23 cellular contexts compared by ENCODE assay signal in the genomic region with DNA sequence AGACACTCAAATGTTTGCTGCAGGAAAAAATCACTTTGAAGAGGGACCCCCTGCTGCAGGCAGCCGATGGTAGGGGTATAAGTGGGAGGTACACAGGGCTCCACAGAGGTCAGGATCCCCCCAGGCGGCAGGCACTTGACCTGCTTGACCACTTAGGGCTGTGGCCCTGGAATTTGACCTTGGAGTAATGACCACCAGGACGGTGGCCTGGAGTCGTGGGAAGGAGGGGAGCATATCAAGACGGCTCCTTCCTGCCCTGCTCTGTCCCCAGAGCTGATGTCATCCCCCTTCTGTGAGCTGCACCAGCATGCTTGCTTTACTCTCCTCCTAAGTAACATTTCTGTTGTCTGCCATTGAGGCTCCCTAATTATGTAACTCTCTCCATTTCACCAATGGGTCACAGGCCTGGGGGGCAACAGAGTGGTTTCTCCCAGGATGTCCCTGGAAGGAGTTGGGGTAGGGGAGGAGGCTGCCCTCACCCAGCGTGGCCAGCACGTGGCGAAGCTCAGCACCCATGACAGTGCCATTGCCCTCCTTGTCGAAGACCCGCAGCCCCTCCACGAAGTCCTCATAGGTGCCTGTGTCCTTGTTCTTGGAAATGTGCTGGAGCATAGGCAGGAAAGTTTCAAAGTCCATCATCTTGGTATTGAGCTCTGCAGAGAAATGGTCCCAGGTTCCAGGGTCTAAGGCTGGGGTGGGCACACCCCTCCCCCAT. TPM values are rescaled to one million over a fixed set of nuclear protein-coding genes. Genes with fewer than 3 reads are reported as not detected.
A peak's percentile ranks its signal among the peaks of the same experiment; 100 is the strongest.
DNase-seq lines count a peak whose midpoint lies in the region; ATAC-seq and TF ChIP-seq lines count a peak whose summit lies in the region.
"Had no signal": no experiment of that assay in that cellular context is flagged by ENCODE, and none has a peak within 500 bp of the region (broad histone marks: within the 10 kb centered on the region; RNA-seq: fewer than 3 reads in every experiment).

No MANE protein-coding gene starts in this region.

- H3K9me3 Mint-ChIP-seq in nephron, result no peaks in the 10 kb centered on the region
- no peaks in the 10 kb centered on the region for H3K9me3 Mint-ChIP-seq in stimulated activated effector memory CD8-positive, alpha-beta T cell treated with anti-CD3 and anti-CD28 coated beads, Interleukin-12 subunit alpha, Interleukin-12 subunit beta, amount 100 ng/mL, for 72 hours
- H3K9me3 Mint-ChIP-seq: activated T-helper 1 cell treated with anti-CD3 and anti-CD28 coated beads, Interleukin-12 subunit alpha, Interleukin-12 subunit beta, Interleukin-2, Interleukin-4 antibody, amounts not matched to agents 30 ng/mL and 10 ng/mL and 1 ng/mL, durations not matched to agents 14 hours and 24 hours and 36 hours; CD4-positive, alpha-beta memory T cell had no signal

- no peak overlapping the region for H3K4me3 Mint-ChIP-seq in nephron
- H3K4me3 Mint-ChIP-seq in stimulated activated effector memory CD8-positive, alpha-beta T cell treated with anti-CD3 and anti-CD28 coated beads, Interleukin-12 subunit alpha, Interleukin-12 subunit beta, amount 100 ng/mL, for 72 hours, result no peak overlapping the region
- H3K4me3 Mint-ChIP-seq: activated T-helper 1 cell treated with anti-CD3 and anti-CD28 coated beads, Interleukin-12 subunit alpha, Interleukin-12 subunit beta, Interleukin-2, Interleukin-4 antibody, amounts not matched to agents 30 ng/mL and 10 ng/mL and 1 ng/mL, durations not matched to agents 14 hours and 24 hours and 36 hours; CD4-positive, alpha-beta memory T cell; T-helper 17 cell had no signal

- H3K36me3 Mint-ChIP-seq in nephron (ENCODE audit: low read depth), result no peaks in the 10 kb centered on the region
- H3K36me3 Mint-ChIP-seq in stimulated activated effector memory CD8-positive, alpha-beta T cell treated with anti-CD3 and anti-CD28 coated beads, Interleukin-12 subunit alpha, Interleukin-12 subunit beta, amount 100 ng/mL, for 72 hours, result no peaks in the 10 kb centered on the region
- H3K36me3 Mint-ChIP-seq: CD4-positive, alpha-beta memory T cell had no signal

- WGBS in heart left ventricle, 4 donors, result 40 to 61% (median 53%) methylated on average over 9 to 11 of the region's 11 CpGs

- H3K36me3 ChIP-seq in cardiac muscle cell, result peaks cover 48% of the 10 kb centered on the region
- H3K36me3 ChIP-seq in heart left ventricle, result peaks cover 0 to 56% (median 31%) of the 10 kb centered on the region in 9 donors
- no peaks in the 10 kb centered on the region for H3K36me3 ChIP-seq in upper lobe of right lung
- H3K36me3 ChIP-seq: ovary, SJSA1 had no signal

- H3K4me3 ChIP-seq in cardiac muscle cell (peak overlapping the region; percentile 62), heart left ventricle (peak overlapping the region in 11 of 12 donors; percentile 5 to 86 (median 66)), upper lobe of right lung (no peak overlapping the region)
- H3K4me3 ChIP-seq: dorsolateral prefrontal cortex, ovary, SJSA1 had no signal

- H3K4me1 ChIP-seq in cardiac muscle cell (ENCODE audit: low read depth), result peaks cover 45% of the 10 kb centered on the region
- peaks cover 0 to 37% (median 4%) of the 10 kb centered on the region in 12 donors for H3K4me1 ChIP-seq in heart left ventricle
- no peaks in the 10 kb centered on the region for H3K4me1 ChIP-seq in upper lobe of right lung
- H3K4me1 ChIP-seq: SJSA1 had no signal

- peak overlapping the region in 2 of 3 experiments; percentile 33 to 57 for H3K27ac Mint-ChIP-seq in nephron
- H3K27ac Mint-ChIP-seq in stimulated activated effector memory CD8-positive, alpha-beta T cell treated with anti-CD3 and anti-CD28 coated beads, Interleukin-12 subunit alpha, Interleukin-12 subunit beta, amount 100 ng/mL, for 72 hours, result no peak overlapping the region
- H3K27ac Mint-ChIP-seq: activated T-helper 1 cell treated with anti-CD3 and anti-CD28 coated beads, Interleukin-12 subunit alpha, Interleukin-12 subunit beta, Interleukin-2, Interleukin-4 antibody, amounts not matched to agents 30 ng/mL and 10 ng/mL and 1 ng/mL, durations not matched to agents 14 hours and 24 hours and 36 hours; CD4-positive, alpha-beta memory T cell; T-helper 17 cell had no signal

- H3K27ac ChIP-seq in cardiac muscle cell (peak overlapping the region; percentile 100), heart left ventricle (peak overlapping the region in 11 of 12 donors; percentile 6 to 100 (median 96)), upper lobe of right lung (no peak overlapping the region)
- H3K27ac ChIP-seq: dorsolateral prefrontal cortex, ovary, SJSA1, VCaP had no signal

- no peak for TF ChIP-seq CTCF in cardiac muscle cell (IDR thresholded peaks at IDR 0.05; ENCODE audit: low read depth, low read length)
- TF ChIP-seq CTCF in heart left ventricle (IDR thresholded peaks at IDR 0.05), result no peak
- TF ChIP-seq CTCF in nephron (IDR thresholded peaks at IDR 0.05; ENCODE audit: unreplicated experiment in 3 of 3), result no peak
- TF ChIP-seq CTCF in upper lobe of right lung (IDR thresholded peaks at IDR 0.05), result no peak

- H3K9me3 ChIP-seq in cardiac muscle cell (ENCODE audit: low read depth) (no peaks in the 10 kb centered on the region), heart left ventricle (no peaks in the 10 kb centered on the region), upper lobe of right lung (no peaks in the 10 kb centered on the region)
- H3K9me3 ChIP-seq: ovary, SJSA1 had no signal

- ATAC-seq in left cardiac atrium, result no peak
- ATAC-seq in heart left ventricle, result no peak
- ATAC-seq in upper lobe of right lung, result no peak
- ATAC-seq in esophagus mucosa, result no peak
- no peak for ATAC-seq in stimulated activated effector memory CD8-positive, alpha-beta T cell treated with anti-CD3 and anti-CD28 coated beads, Interleukin-12 subunit alpha, Interleukin-12 subunit beta, amount 100 ng/mL, for 72 hours
- ATAC-seq: T-helper 17 cell had no signal

- H3K4me1 Mint-ChIP-seq in nephron, result peaks cover 18% of the 10 kb centered on the region
- H3K4me1 Mint-ChIP-seq in stimulated activated effector memory CD8-positive, alpha-beta T cell treated with anti-CD3 and anti-CD28 coated beads, Interleukin-12 subunit alpha, Interleukin-12 subunit beta, amount 100 ng/mL, for 72 hours, result no peaks in the 10 kb centered on the region
- H3K4me1 Mint-ChIP-seq: CD4-positive, alpha-beta memory T cell had no signal

- H3K27me3 ChIP-seq in cardiac muscle cell, result no peaks in the 10 kb centered on the region
- H3K27me3 ChIP-seq in heart left ventricle, result no peaks in the 10 kb centered on the region
- no peaks in the 10 kb centered on the region for H3K27me3 ChIP-seq in upper lobe of right lung
- H3K27me3 ChIP-seq: dorsolateral prefrontal cortex, ovary, SJSA1 had no signal

- DNase-seq in cardiac muscle cell (ENCODE audit: low read depth in 1 of 2, low spot score in 1 of 2), result no peak
- DNase-seq in left cardiac atrium, result no peak
- DNase-seq in heart left ventricle, result peak; percentile 6 to 47 (median 33)
- DNase-seq in upper lobe of right lung, result peak; percentile 39
- DNase-seq in ureter (ENCODE audit: low spot score), result no peak
- no peak for DNase-seq in stimulated activated effector memory CD8-positive, alpha-beta T cell treated with anti-CD3 and anti-CD28 coated beads, Interleukin-12 subunit alpha, Interleukin-12 subunit beta, amount 100 ng/mL, for 72 hours (ENCODE audit: low spot score in 2 of 2)
- DNase-seq: DMS153, foreskin melanocyte, GDM1, NCI-H1105 treated with DMSO at 0.1 percent for 48 hours, NCI-H774, small intestine had no signal

- H3K27me3 Mint-ChIP-seq in nephron (ENCODE audit: low read depth), result peaks cover 6% of the 10 kb centered on the region

- intact Hi-C loops in left cardiac atrium (cut with DNase I), result no loop called here
- intact Hi-C loops in heart left ventricle (cut with DNase I), result no loop called here
- intact Hi-C loops in upper lobe of right lung (cut with DNase I), result no loop called here

- TF ChIP-seq POLR2A in heart left ventricle (IDR thresholded peaks at IDR 0.05), result no peak

RNA-seq across cellular contexts. Expression of gene MYL3, which starts 4.1 kb away (rescaled TPM):
- total RNA-seq in cardiac muscle cell (2,390 and 3,091 TPM in 2 replicates), left cardiac atrium (100 to 1,000 TPM; 157 to 557 TPM), heart left ventricle (over 10,000 TPM in 1 of 9 donors, 1,000 to 10,000 TPM in 8; 4,961 to 10,676 (median 6,839) TPM), upper lobe of right lung (3.8 TPM), ureter (4.6 TPM), esophagus mucosa (0.36 TPM)
- polyA plus RNA-seq in cardiac muscle cell (2,590 and 3,027 TPM in 2 replicates), heart left ventricle (over 10,000 TPM in 1 of 2 donors, 1,000 to 10,000 TPM in 1; 5,594 to 12,544 TPM)
- total RNA-seq: activated T-helper 1 cell treated with anti-CD3 and anti-CD28 coated beads, Interleukin-12 subunit alpha, Interleukin-12 subunit beta, Interleukin-2, Interleukin-4 antibody, amounts not matched to agents 30 ng/mL and 10 ng/mL and 1 ng/mL, durations not matched to agents 14 hours and 24 hours and 36 hours; CD4-positive, alpha-beta memory T cell; H4; OCI-LY7; SJSA1; T-helper 17 cell had no signal
- polyA plus RNA-seq: CD4-positive, alpha-beta memory T cell had no signal

RNA-seq across cellular contexts. Expression of gene PTH1R, which starts 18.4 kb away (rescaled TPM):
- total RNA-seq in cardiac muscle cell, result 101 and 121 TPM in 2 replicates
- 112 and 164 TPM in 2 replicates for polyA plus RNA-seq in cardiac muscle cell
- total RNA-seq in left cardiac atrium, result 10 to 100 TPM in 1 of 2 donors, 1 to 10 TPM in 1; 5.4 to 10.0 TPM
- 10 to 100 TPM in 2 of 9 donors, 1 to 10 TPM in 7; 2.1 to 15.6 (median 6.0) TPM for total RNA-seq in heart left ventricle
- polyA plus RNA-seq in heart left ventricle, result 10 to 100 TPM in 1 of 2 donors, 1 to 10 TPM in 1; 6.5 to 23.4 TPM
- total RNA-seq in upper lobe of right lung, result 14.9 TPM
- 12.9 TPM for total RNA-seq in ureter
- total RNA-seq in esophagus mucosa, result 0.28 TPM
- total RNA-seq: activated T-helper 1 cell treated with anti-CD3 and anti-CD28 coated beads, Interleukin-12 subunit alpha, Interleukin-12 subunit beta, Interleukin-2, Interleukin-4 antibody, amounts not matched to agents 30 ng/mL and 10 ng/mL and 1 ng/mL, durations not matched to agents 14 hours and 24 hours and 36 hours; CD4-positive, alpha-beta memory T cell; OCI-LY7; SJSA1; T-helper 17 cell had no signal
- polyA plus RNA-seq: CD4-positive, alpha-beta memory T cell had no signal

Comparison
In these comparisons a context has a peak if more than half of its experiments do, and no peak if none do; other contexts are left out.
1. DNase-seq: peak in heart left ventricle (5 of 5) and upper lobe of right lung (single experiment); none in cardiac muscle cell (0 of 2), left cardiac atrium (single experiment), ureter (single experiment) and stimulated activated effector memory CD8-positive, alpha-beta T cell treated with anti-CD3 and anti-CD28 coated beads, Interleukin-12 subunit alpha, Interleukin-12 subunit beta, amount 100 ng/mL, for 72 hours (0 of 2).
2. RNA of gene MYL3, which starts 4.1 kb away (total RNA-seq): 4,961 to 10,676 TPM in heart left ventricle, 2,390 to 3,091 TPM in cardiac muscle cell and 157 to 557 TPM in left cardiac atrium; 4.6 TPM in ureter (single experiment), 3.8 TPM in upper lobe of right lung (single experiment) and 0.36 TPM in esophagus mucosa (single experiment); every median in the first group is over 10 times any median in the second.